Comparison of ENCODE assay signal across 20 cellular contexts in the genomic region with DNA sequence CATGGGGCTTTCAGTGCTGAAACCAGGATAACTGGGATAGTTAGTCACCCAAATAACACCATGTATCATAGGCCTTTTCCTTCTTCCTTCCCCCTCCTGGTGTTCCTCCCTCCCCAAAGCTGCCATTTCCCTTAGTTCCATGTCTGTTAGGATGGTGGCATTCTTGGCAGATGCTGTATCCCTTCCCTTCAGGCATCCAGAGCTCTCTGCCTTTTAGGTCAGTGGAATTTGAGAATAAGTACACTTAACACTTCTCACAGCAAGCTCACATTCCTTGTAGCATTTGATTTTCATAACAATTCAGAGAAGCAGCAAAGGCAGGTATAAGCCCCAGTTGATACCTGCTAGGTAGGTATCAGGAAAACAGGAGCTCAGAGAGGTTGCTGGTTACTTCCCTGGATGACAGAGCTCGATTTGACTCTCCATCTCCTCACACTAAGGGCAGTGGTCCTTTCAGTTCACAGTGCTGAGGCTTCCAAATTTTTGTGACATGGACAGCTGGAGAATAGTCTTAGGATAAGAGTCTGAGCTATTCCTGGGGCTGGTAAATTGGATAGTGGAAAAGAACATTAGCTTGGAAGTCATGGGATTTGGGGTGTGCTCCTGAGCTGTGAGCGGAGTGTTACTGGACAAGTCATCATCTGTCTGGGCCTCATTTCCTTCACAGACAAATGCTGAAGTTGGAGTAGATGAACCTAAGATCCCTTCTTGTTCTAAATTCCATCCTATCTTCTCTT.
DNase-seq lines count a peak whose midpoint lies in the region; ATAC-seq, FAIRE-seq and TF ChIP-seq lines count a peak whose summit lies in the region.
"Had no signal": no experiment of that assay in that cellular context is flagged by ENCODE, and none has a peak within 500 bp of the region (broad histone marks: within the 10 kb centered on the region; RNA-seq: fewer than 3 reads in every experiment).

No MANE protein-coding gene starts in this region.

- H3K36me3 Mint-ChIP-seq in naive thymus-derived CD4-positive, alpha-beta T cell = no peaks in the 10 kb centered on the region
- no peaks in the 10 kb centered on the region for H3K36me3 Mint-ChIP-seq in endothelial cell (ENCODE audit: low read depth, unreplicated experiment)
- H3K36me3 Mint-ChIP-seq: CD8-positive, alpha-beta T cell had no signal

- no peak for DNase-seq in bronchial epithelial cell (ENCODE audit: low read depth)
- DNase-seq in iPS-NIHi11 (ENCODE audit: low spot score) = peak; percentile 20
- DNase-seq in amniotic stem cell (lab: John Stamatoyannopoulos, UW) = no peak
- no peak for DNase-seq in naive thymus-derived CD4-positive, alpha-beta T cell
- DNase-seq in endothelial cell (ENCODE audit: low spot score) = no peak
- DNase-seq in DMS53 treated with DMSO at 0.1 percent for 48 hours (lab: John Stamatoyannopoulos, UW; ENCODE audit: unreplicated experiment) = no peak
- DNase-seq: Calu3; CD8-positive, alpha-beta T cell; DMS53; GOT3; KBM-7; NCI-H1105 treated with DMSO at 0.1 percent for 48 hours; NCI-H1694; NCI-H2081 treated with DMSO at 0.1 percent for 48 hours; NCI-H510A treated with DMSO at 0.1 percent for 48 hours; NCI-H774; PC-3 had no signal

- H3K9ac ChIP-seq in HUES48 (ENCODE audit: low read depth, low read length) = no peak overlapping the region
- H3K9ac ChIP-seq: BLaER1 treated with 17β-estradiol and CSF1 and Interleukin-3, amounts not matched to agents 10 nM and 100 nM had no signal

- H3K4me3 Mint-ChIP-seq in naive thymus-derived CD4-positive, alpha-beta T cell = no peak overlapping the region
- no peak overlapping the region for H3K4me3 Mint-ChIP-seq in endothelial cell (ENCODE audit: unreplicated experiment)
- H3K4me3 Mint-ChIP-seq: CD8-positive, alpha-beta T cell had no signal

- H3K4me1 ChIP-seq in HUES48 (ENCODE audit: control insufficient read depth, insufficient read depth, low read length) = peaks cover 15% of the 10 kb centered on the region; the same call in 1 of the 2 replicates
- no peaks in the 10 kb centered on the region for H3K4me1 ChIP-seq in naive thymus-derived CD4-positive, alpha-beta T cell (ENCODE audit: control insufficient read depth in 2 of 2, insufficient read depth in 2 of 2, low read length in 2 of 2)
- H3K4me1 ChIP-seq: BLaER1 treated with 17β-estradiol and CSF1 and Interleukin-3, amounts not matched to agents 10 nM and 100 nM had no signal

- POLR2A ChIA-PET in naive thymus-derived CD4-positive, alpha-beta T cell (lab: Charles Lee) = no interaction called here

- H3K9me3 Mint-ChIP-seq in naive thymus-derived CD4-positive, alpha-beta T cell = peaks cover 0 to 4% (median 0%) of the 10 kb centered on the region in 11 donors
- no peaks in the 10 kb centered on the region for H3K9me3 Mint-ChIP-seq in endothelial cell (ENCODE audit: unreplicated experiment)
- H3K9me3 Mint-ChIP-seq: CD8-positive, alpha-beta T cell had no signal

- no peak for ATAC-seq in naive thymus-derived CD4-positive, alpha-beta T cell
- ATAC-seq: CD8-positive, alpha-beta T cell; PC-3 had no signal

- TF ChIP-seq CTCF in bronchial epithelial cell (IDR thresholded peaks at IDR 0.05; ENCODE audit: insufficient read depth, low read length, severe bottlenecking) (no peak), endothelial cell (IDR thresholded peaks at IDR 0.05; ENCODE audit: unreplicated experiment) (no peak)

- FAIRE-seq in bronchial epithelial cell (lab: Jason Lieb, UNC) = peak; percentile 43

- H3K36me3 ChIP-seq in HUES48 (ENCODE audit: control insufficient read depth, insufficient read depth, low read length) (no peaks in the 10 kb centered on the region), bronchial epithelial cell (ENCODE audit: control insufficient read depth, insufficient read depth, low read length) (no peaks in the 10 kb centered on the region)
- H3K36me3 ChIP-seq in naive thymus-derived CD4-positive, alpha-beta T cell (ENCODE audit: control insufficient read depth in 2 of 3, insufficient read depth in 3 of 3, low read length in 3 of 3) = no peaks in the 10 kb centered on the region
- H3K36me3 ChIP-seq: BLaER1 treated with 17β-estradiol and CSF1 and Interleukin-3, amounts not matched to agents 10 nM and 100 nM had no signal

- CTCF ChIA-PET in naive thymus-derived CD4-positive, alpha-beta T cell (lab: Charles Lee) = no interaction called here

- H3K4me3 ChIP-seq in HUES48 (ENCODE audit: low read depth, low read length) = no peak overlapping the region
- no peak overlapping the region for H3K4me3 ChIP-seq in bronchial epithelial cell (ENCODE audit: low read depth, low read length)
- no peak overlapping the region for H3K4me3 ChIP-seq in naive thymus-derived CD4-positive, alpha-beta T cell (ENCODE audit: low read length)
- H3K4me3 ChIP-seq: BLaER1 treated with 17β-estradiol and CSF1 and Interleukin-3, amounts not matched to agents 10 nM and 100 nM had no signal

- H3K4me1 Mint-ChIP-seq in naive thymus-derived CD4-positive, alpha-beta T cell = no peaks in the 10 kb centered on the region
- no peaks in the 10 kb centered on the region for H3K4me1 Mint-ChIP-seq in endothelial cell (ENCODE audit: unreplicated experiment)

- peak overlapping the region; percentile 28 for H3K27ac ChIP-seq in HUES48 (ENCODE audit: low read depth, low read length)
- no peak overlapping the region for H3K27ac ChIP-seq in naive thymus-derived CD4-positive, alpha-beta T cell (ENCODE audit: low read depth, low read length)
- H3K27ac ChIP-seq: BLaER1 treated with 17β-estradiol and CSF1 and Interleukin-3, amounts not matched to agents 10 nM and 100 nM; RWPE1 had no signal

- H3K27me3 ChIP-seq in HUES48 (ENCODE audit: control insufficient read depth, insufficient read depth, low read length) = no peaks in the 10 kb centered on the region
- no peaks in the 10 kb centered on the region for H3K27me3 ChIP-seq in bronchial epithelial cell (ENCODE audit: control insufficient read depth, insufficient read depth, low read length)
- H3K27me3 ChIP-seq in naive thymus-derived CD4-positive, alpha-beta T cell (ENCODE audit: control insufficient read depth in 2 of 2, insufficient read depth in 2 of 2, low read length in 2 of 2) = no peaks in the 10 kb centered on the region
- H3K27me3 ChIP-seq: BLaER1 treated with 17β-estradiol and CSF1 and Interleukin-3, amounts not matched to agents 10 nM and 100 nM had no signal

- H3K27ac Mint-ChIP-seq in naive thymus-derived CD4-positive, alpha-beta T cell = no peak overlapping the region
- H3K27ac Mint-ChIP-seq in endothelial cell (ENCODE audit: unreplicated experiment) = no peak overlapping the region
- H3K27ac Mint-ChIP-seq: CD8-positive, alpha-beta T cell had no signal

- H3K27me3 Mint-ChIP-seq in naive thymus-derived CD4-positive, alpha-beta T cell = peaks cover 0 to 11% (median under 1%) of the 10 kb centered on the region in 5 donors
- H3K27me3 Mint-ChIP-seq in endothelial cell (ENCODE audit: unreplicated experiment) = peaks cover under 1% of the 10 kb centered on the region

- no peaks in the 10 kb centered on the region for H3K9me3 ChIP-seq in HUES48 (ENCODE audit: control insufficient read depth, insufficient read depth, low read length)
- H3K9me3 ChIP-seq in naive thymus-derived CD4-positive, alpha-beta T cell (ENCODE audit: control insufficient read depth in 2 of 3, low read length in 3 of 3) = no peaks in the 10 kb centered on the region
- H3K9me3 ChIP-seq: BLaER1 treated with 17β-estradiol and CSF1 and Interleukin-3, amounts not matched to agents 10 nM and 100 nM had no signal

- intact Hi-C loops in naive thymus-derived CD4-positive, alpha-beta T cell (cut with micrococcal nuclease) = no loop called here
